In genomic region chr16:16014329-16015224, GRCh38 we compare ENCODE assay signal across 1 cellular context.
TF ChIP-seq lines count a peak whose summit lies in the region.

No MANE protein-coding gene starts in this region.

TF ChIP-seq in HEK293, 187 proteins besides CTCF, POLR2A, EP300 and RAD21 (continued from another document and continues in another):
- TF ChIP-seq ELK4 (IDR thresholded peaks at IDR 0.05; ENCODE audit: borderline replicate concordance, low read depth, low read length) (no peak), ZNF707 (tag by site-specific recombination; IDR thresholded peaks at IDR 0.05) (no peak), ZNF114 (tag by site-specific recombination; IDR thresholded peaks at IDR 0.05) (no peak), ZNF677 (tag by site-specific recombination; IDR thresholded peaks at IDR 0.05) (no peak), SCRT1 (tag by site-specific recombination; IDR thresholded peaks at IDR 0.05; ENCODE audit: borderline replicate concordance) (no peak), FEZF1 (tag by site-specific recombination; IDR thresholded peaks at IDR 0.05) (no peak), OSR2 (tag by site-specific recombination; IDR thresholded peaks at IDR 0.05) (peak; percentile 97), ZNF18 (tag by site-specific recombination; IDR thresholded peaks at IDR 0.05) (no peak), ZNF112 (tag by site-specific recombination; IDR thresholded peaks at IDR 0.05) (no peak), ZSCAN18 (tag by site-specific recombination; IDR thresholded peaks at IDR 0.05) (no peak), MYNN (tag by site-specific recombination; IDR thresholded peaks at IDR 0.05; ENCODE audit: borderline replicate concordance) (no peak), EGR2 (tag by site-specific recombination; IDR thresholded peaks at IDR 0.05; ENCODE audit: low read depth) (no peak), ZNF571 (tag by site-specific recombination; IDR thresholded peaks at IDR 0.05) (no peak), HIC1 (tag by site-specific recombination; IDR thresholded peaks at IDR 0.05) (no peak), PBX3 (CRISPR knock-in tag; IDR thresholded peaks at IDR 0.05) (no peak), ZNF214 (tag by site-specific recombination; IDR thresholded peaks at IDR 0.05; ENCODE audit: borderline replicate concordance) (no peak), ZBTB8A (tag by site-specific recombination; IDR thresholded peaks at IDR 0.05) (no peak), KLF8 (tag by site-specific recombination; IDR thresholded peaks at IDR 0.05) (0 out of 2 replicates have a peak, but pooled peaks have one; percentile 37), ZNF645 (tag by site-specific recombination; IDR thresholded peaks at IDR 0.05) (no peak), ZSCAN16 (tag by site-specific recombination; IDR thresholded peaks at IDR 0.05) (no peak), HOXD13 (CRISPR knock-in tag; IDR thresholded peaks at IDR 0.05; ENCODE audit: borderline replicate concordance) (no peak), ZIC2 (tag by site-specific recombination; IDR thresholded peaks at IDR 0.05) (no peak), ZNF488 (tag by site-specific recombination; IDR thresholded peaks at IDR 0.05) (no peak), INSM2 (tag by site-specific recombination; IDR thresholded peaks at IDR 0.05) (peak; percentile 59; the same call in 1 of the 2 replicates), GLI2 (tag by site-specific recombination; IDR thresholded peaks at IDR 0.05; ENCODE audit: borderline replicate concordance, low read depth) (no peak), ZBTB17 (tag by site-specific recombination; IDR thresholded peaks at IDR 0.05) (peak; percentile 82), SP2 (tag by site-specific recombination; IDR thresholded peaks at IDR 0.05) (no peak), ZNF2 (tag by site-specific recombination; IDR thresholded peaks at IDR 0.05) (peak; percentile 46; the same call in 1 of the 2 replicates), KLF1 (tag by site-specific recombination; IDR thresholded peaks at IDR 0.05) (no peak), YY1 (tag by site-specific recombination; IDR thresholded peaks at IDR 0.05) (no peak), ZNF148 (tag by site-specific recombination; IDR thresholded peaks at IDR 0.05; ENCODE audit: borderline replicate concordance) (no peak), ZNF555 (tag by site-specific recombination; conservative IDR thresholded peaks at IDR 0.05) (no peak), ZNF610 (tag by site-specific recombination; IDR thresholded peaks at IDR 0.05; ENCODE audit: borderline replicate concordance) (no peak), ZNF416 (tag by site-specific recombination; IDR thresholded peaks at IDR 0.05) (no peak), ZNF174 (tag by site-specific recombination; IDR thresholded peaks at IDR 0.05) (no peak), ZNF366 (tag by site-specific recombination; conservative IDR thresholded peaks at IDR 0.05) (no peak), PRDM1 (tag by site-specific recombination; IDR thresholded peaks at IDR 0.05) (no peak), ZNF391 (tag by site-specific recombination; IDR thresholded peaks at IDR 0.05; ENCODE audit: borderline replicate concordance, low read depth) (no peak), ZNF843 (tag by site-specific recombination; IDR thresholded peaks at IDR 0.05) (0 out of 2 replicates have a peak, but pooled peaks have one; percentile 32), RBAK (tag by site-specific recombination; IDR thresholded peaks at IDR 0.05) (no peak), BCL6B (tag by site-specific recombination; IDR thresholded peaks at IDR 0.05) (no peak), ZBTB48 (tag by site-specific recombination; IDR thresholded peaks at IDR 0.05) (no peak), MZF1 (tag by site-specific recombination; IDR thresholded peaks at IDR 0.05; ENCODE audit: borderline replicate concordance) (0 out of 2 replicates have a peak, but pooled peaks have one; percentile 12), KLF10 (tag by site-specific recombination; IDR thresholded peaks at IDR 0.05) (no peak), ZNF654 (tag by site-specific recombination; IDR thresholded peaks at IDR 0.05; ENCODE audit: low read depth) (no peak), BCL11B (tag by site-specific recombination; IDR thresholded peaks at IDR 0.05; ENCODE audit: low read depth) (no peak), ZNF266 (tag by site-specific recombination; IDR thresholded peaks at IDR 0.05; ENCODE audit: low read depth) (no peak), ZNF544 (tag by site-specific recombination; IDR thresholded peaks at IDR 0.05) (no peak), ZNF16 (tag by site-specific recombination; IDR thresholded peaks at IDR 0.05; ENCODE audit: low read depth) (no peak), PRDM6 (tag by site-specific recombination; IDR thresholded peaks at IDR 0.05) (no peak), ZNF37A (tag by site-specific recombination; IDR thresholded peaks at IDR 0.05) (no peak), SCRT2 (tag by site-specific recombination; IDR thresholded peaks at IDR 0.05) (no peak), WT1 (tag by site-specific recombination; IDR thresholded peaks at IDR 0.05) (peak; percentile 70)
